ENCODE assay signal across 34 cellular contexts in the genomic region with DNA sequence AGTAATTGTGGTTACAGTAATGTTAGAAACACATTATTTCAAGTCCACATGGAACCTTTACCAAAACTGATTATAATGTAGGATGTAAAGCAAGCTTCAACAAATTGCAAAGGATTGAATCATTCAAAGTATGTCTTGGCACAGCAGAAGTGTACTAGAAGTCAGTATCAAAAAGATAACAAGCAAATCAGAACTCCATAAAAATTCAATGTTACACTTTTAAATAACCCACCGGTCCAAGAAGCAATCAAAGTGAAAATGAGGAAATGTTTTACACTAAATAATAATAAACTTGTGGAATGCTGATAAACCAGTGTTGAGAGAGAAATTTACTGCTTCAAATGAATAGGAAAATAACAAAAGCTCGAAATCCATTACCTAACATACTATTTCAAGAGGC. TPM values are rescaled to one million over a fixed set of nuclear protein-coding genes. Genes with fewer than 3 reads are reported as not detected.
DNase-seq lines count a peak whose midpoint lies in the region; ATAC-seq and FAIRE-seq lines count a peak whose summit lies in the region.
"Had no signal": no experiment of that assay in that cellular context is flagged by ENCODE, and none has a peak within 500 bp of the region (broad histone marks: within the 10 kb centered on the region; RNA-seq: fewer than 3 reads in every experiment).

No MANE protein-coding gene starts in this region.

- no peak for ATAC-seq in HG03039 (IDR thresholded peaks at IDR 0.05; ENCODE audit: unreplicated experiment)
- ATAC-seq: A549; CD8-positive, alpha-beta T cell; HCT116; right cardiac atrium had no signal

- H3K9ac ChIP-seq in adipocyte (ENCODE audit: low read length), result no peak overlapping the region
- H3K9ac ChIP-seq: neural progenitor cell had no signal

- no peak overlapping the region for H3K4me3 ChIP-seq in adipocyte (ENCODE audit: low read length)
- no peak overlapping the region for H3K4me3 ChIP-seq in small intestine (ENCODE audit: low read depth in 1 of 2, low read length in 2 of 2)
- H3K4me3 ChIP-seq: A549, left ventricle myocardium inferior, neural progenitor cell, thyroid gland, vagina had no signal

- no peaks in the 10 kb centered on the region for H3K9me3 Mint-ChIP-seq in immature natural killer cell
- H3K9me3 Mint-ChIP-seq: activated CD4-positive, alpha-beta memory T cell treated with anti-CD3 and anti-CD28 coated beads for 36 hours; activated naive CD4-positive, alpha-beta T cell treated with anti-CD3 and anti-CD28 coated beads, Interleukin-2, amount 10 ng/mL, durations not matched to agents 7 days and 5 days; activated T-helper 1 cell treated with anti-CD3 and anti-CD28 coated beads, Interleukin-12 subunit alpha, Interleukin-12 subunit beta, Interleukin-2, Interleukin-4 antibody, amounts not matched to agents 30 ng/mL and 10 ng/mL and 1 ng/mL, durations not matched to agents 14 hours and 24 hours and 36 hours; CD8-positive, alpha-beta T cell; dendritic cell treated with granulocyte-macrophage colony-stimulating factor and Interleukin-4, amounts not matched to agents 40 ng/mL and 50 ng/mL, for 4 days; IgD-negative memory B cell; neural progenitor cell had no signal

- H3K4me3 Mint-ChIP-seq in immature natural killer cell, result no peak overlapping the region
- H3K4me3 Mint-ChIP-seq: activated CD4-positive, alpha-beta memory T cell treated with anti-CD3 and anti-CD28 coated beads for 36 hours; activated naive CD4-positive, alpha-beta T cell treated with anti-CD3 and anti-CD28 coated beads, Interleukin-2, amount 10 ng/mL, durations not matched to agents 7 days and 5 days; activated T-helper 1 cell treated with anti-CD3 and anti-CD28 coated beads, Interleukin-12 subunit alpha, Interleukin-12 subunit beta, Interleukin-2, Interleukin-4 antibody, amounts not matched to agents 30 ng/mL and 10 ng/mL and 1 ng/mL, durations not matched to agents 14 hours and 24 hours and 36 hours; CD8-positive, alpha-beta T cell; dendritic cell treated with granulocyte-macrophage colony-stimulating factor and Interleukin-4, amounts not matched to agents 40 ng/mL and 50 ng/mL, for 4 days; IgD-negative memory B cell; neural progenitor cell had no signal

- 44 to 75% (median 52%) methylated on average over 2 of the region's 2 CpGs for WGBS in small intestine, 3 donors

- H3K27ac Mint-ChIP-seq in immature natural killer cell, result no peak overlapping the region
- H3K27ac Mint-ChIP-seq: activated CD4-positive, alpha-beta memory T cell treated with anti-CD3 and anti-CD28 coated beads for 36 hours; activated naive CD4-positive, alpha-beta T cell treated with anti-CD3 and anti-CD28 coated beads, Interleukin-2, amount 10 ng/mL, durations not matched to agents 7 days and 5 days; activated T-helper 1 cell treated with anti-CD3 and anti-CD28 coated beads, Interleukin-12 subunit alpha, Interleukin-12 subunit beta, Interleukin-2, Interleukin-4 antibody, amounts not matched to agents 30 ng/mL and 10 ng/mL and 1 ng/mL, durations not matched to agents 14 hours and 24 hours and 36 hours; CD8-positive, alpha-beta T cell; dendritic cell treated with granulocyte-macrophage colony-stimulating factor and Interleukin-4, amounts not matched to agents 40 ng/mL and 50 ng/mL, for 4 days; IgD-negative memory B cell; neural progenitor cell had no signal

- H3K9me3 ChIP-seq in adipocyte (ENCODE audit: control insufficient read depth, low read length) (no peaks in the 10 kb centered on the region), small intestine (ENCODE audit: control insufficient read depth, low read depth) (no peaks in the 10 kb centered on the region)
- H3K9me3 ChIP-seq: A549, BE2C, left ventricle myocardium inferior, thyroid gland, vagina had no signal

- H3K36me3 ChIP-seq in adipocyte (ENCODE audit: control insufficient read depth, insufficient read depth, low read length, severe bottlenecking) (peaks cover 19% of the 10 kb centered on the region), small intestine (ENCODE audit: control insufficient read depth in 2 of 2, insufficient read depth in 2 of 2, low read length in 2 of 2) (peaks cover 0 to 2% of the 10 kb centered on the region in 2 donors)
- H3K36me3 ChIP-seq: BE2C, neural progenitor cell had no signal

- no peak overlapping the region for H3K27ac ChIP-seq in small intestine (ENCODE audit: low read depth in 1 of 2, low read length in 1 of 2)
- H3K27ac ChIP-seq: A549, left ventricle myocardium inferior, neural progenitor cell, thyroid gland, vagina had no signal

- peak; percentile 46 for DNase-seq in EH (ENCODE audit: low read depth)
- peak; percentile 41 for DNase-seq in adipocyte (ENCODE audit: low read depth)
- DNase-seq in dermis blood vessel endothelial cell, result peak; percentile 18
- no peak for DNase-seq in small intestine
- DNase-seq in immature natural killer cell, result no peak
- no peak for DNase-seq in COLO829 (ENCODE audit: low spot score)
- DNase-seq: activated CD4-positive, alpha-beta memory T cell treated with anti-CD3 and anti-CD28 coated beads for 36 hours; activated CD4-positive, alpha-beta T cell treated with anti-CD3 and anti-CD28 coated beads for 1 hour; activated naive CD4-positive, alpha-beta T cell treated with anti-CD3 and anti-CD28 coated beads, Interleukin-2, amount 10 ng/mL, durations not matched to agents 7 days and 5 days; amygdala; BE2C; CD8-positive, alpha-beta T cell; islet precursor cell; left ventricle myocardium inferior; mesenchymal stem cell; MV-4-11; NCI-H1436; NCI-H2107; NCI-H774; posterior cingulate gyrus; right cardiac atrium; SIG-M5; stimulated activated CD4-positive, alpha-beta T cell treated with anti-CD3 and anti-CD28 coated beads, Interleukin-4, amount 100 ng/mL, for 1 hour; thyroid gland had no signal

- peak; percentile 21 for FAIRE-seq in islet of Langerhans (lab: Jason Lieb, UNC)
- FAIRE-seq in small intestine (lab: Jason Lieb, UNC), result no peak
- FAIRE-seq: A549, endometrium had no signal

- H3K27me3 Mint-ChIP-seq in immature natural killer cell (ENCODE audit: low read depth in 3 of 3), result no peaks in the 10 kb centered on the region
- H3K27me3 Mint-ChIP-seq: activated CD4-positive, alpha-beta memory T cell treated with anti-CD3 and anti-CD28 coated beads for 36 hours; activated naive CD4-positive, alpha-beta T cell treated with anti-CD3 and anti-CD28 coated beads, Interleukin-2, amount 10 ng/mL, durations not matched to agents 7 days and 5 days; dendritic cell treated with granulocyte-macrophage colony-stimulating factor and Interleukin-4, amounts not matched to agents 40 ng/mL and 50 ng/mL, for 4 days; IgD-negative memory B cell had no signal

- H3K36me3 Mint-ChIP-seq in immature natural killer cell, result peaks cover 22 to 42% (median 37%) of the 10 kb centered on the region in 3 donors

- peaks cover 19% of the 10 kb centered on the region for H3K4me1 ChIP-seq in adipocyte (ENCODE audit: control insufficient read depth, insufficient read depth, low read length)
- peaks cover 0 to 2% of the 10 kb centered on the region in 2 donors for H3K4me1 ChIP-seq in small intestine (ENCODE audit: control insufficient read depth in 2 of 2, insufficient read depth in 1 of 2, low read depth in 1 of 2, low read length in 1 of 2)
- H3K4me1 ChIP-seq: BE2C, neural progenitor cell had no signal

- H3K4me1 Mint-ChIP-seq in immature natural killer cell, result peaks cover 8 to 11% of the 10 kb centered on the region in 2 donors

- H3K27me3 ChIP-seq in adipocyte (replicated peaks; ENCODE audit: control insufficient read depth, insufficient read depth, low read length), result no peaks in the 10 kb centered on the region
- H3K27me3 ChIP-seq in small intestine (ENCODE audit: control insufficient read depth in 2 of 2, insufficient read depth in 2 of 2, low read length in 2 of 2), result no peaks in the 10 kb centered on the region
- H3K27me3 ChIP-seq: BE2C, neural progenitor cell, thyroid gland, vagina had no signal

RNA-seq across cellular contexts. Expression of a gene that starts 47.7 kb away (rescaled TPM):
- 33.4 and 45.2 TPM in 2 replicates for total RNA-seq in dermis blood vessel endothelial cell
- polyA plus RNA-seq in small intestine (1 to 10 TPM; 3.2 to 4.1 (median 3.6) TPM), immature natural killer cell (1 to 10 TPM; 4.3 to 8.8 (median 7.8) TPM)

Comparison
In these comparisons a context has a peak if more than half of its experiments do, and no peak if none do; other contexts are left out.
1. DNase-seq: peak in EH (single experiment), adipocyte (single experiment) and dermis blood vessel endothelial cell (single experiment); none in small intestine (single experiment), immature natural killer cell (0 of 3) and COLO829 (single experiment).